Comparison of ENCODE assay signal across 14 cellular contexts in genomic region chr7:3245077-3245476, GRCh38. TPM values are rescaled to one million over a fixed set of nuclear protein-coding genes. Genes with fewer than 3 reads are reported as not detected.
A peak's percentile ranks its signal among the peaks of the same experiment; 100 is the strongest.
DNase-seq lines count a peak whose midpoint lies in the region; TF ChIP-seq lines count a peak whose summit lies in the region.
"Had no signal": no experiment of that assay in that cellular context is flagged by ENCODE, and none has a peak within 500 bp of the region (broad histone marks: within the 10 kb centered on the region; RNA-seq: fewer than 3 reads in every experiment).

No MANE protein-coding gene starts in this region.

- no TSS peak for BruUV-seq in mammary epithelial cell (replicated peaks; lab: Mats Ljungman, UMichigan)

- H3K9ac ChIP-seq in mammary epithelial cell (ENCODE audit: insufficient read depth, low read length) = no peak overlapping the region
- H3K9ac ChIP-seq: BLaER1 treated with 17β-estradiol and CSF1 and Interleukin-3, amounts not matched to agents 10 nM and 100 nM had no signal

- CTCF ChIA-PET in mammary epithelial cell (lab: Charles Lee; ENCODE audit: low non-redundant PET) = interaction anchor here (0.6 kb wide), 1 partner anchor 324 kb away, joined by 4 read pairs; no protein-coding TSS in a partner anchor

- TF ChIP-seq POLR2A in adrenal gland (IDR thresholded peaks at IDR 0.05) (no peak), esophagus squamous epithelium (IDR thresholded peaks at IDR 0.05) (no peak)

- H3K36me3 ChIP-seq in adrenal gland (replicated peaks in 1 of 2) = no peaks in the 10 kb centered on the region
- H3K36me3 ChIP-seq in esophagus squamous epithelium = no peaks in the 10 kb centered on the region
- H3K36me3 ChIP-seq in mammary epithelial cell (ENCODE audit: insufficient read depth, low read length) = no peaks in the 10 kb centered on the region
- H3K36me3 ChIP-seq: BLaER1 treated with 17β-estradiol and CSF1 and Interleukin-3, amounts not matched to agents 10 nM and 100 nM; MG63 had no signal

- H3K4me1 ChIP-seq in adrenal gland (replicated peaks in 1 of 2) (no peaks in the 10 kb centered on the region), esophagus squamous epithelium (peaks cover 0 to 26% (median 6%) of the 10 kb centered on the region in 3 donors), mammary epithelial cell (ENCODE audit: insufficient read depth, low read length) (no peaks in the 10 kb centered on the region)

- peaks cover 4% of the 10 kb centered on the region for H3K36me3 Mint-ChIP-seq in progenitor cell of endocrine pancreas (ENCODE audit: insufficient read depth)
- H3K36me3 Mint-ChIP-seq in T-helper 2 cell treated with Interferon-gamma antibody and Interleukin-4, amounts not matched to agents 5 μg/mL and 100 μg/mL, for 36 hours (ENCODE audit: low read depth) = no peaks in the 10 kb centered on the region

- H3K27ac ChIP-seq in adrenal gland (no peak overlapping the region), esophagus squamous epithelium (peak overlapping the region in 2 of 4 donors; percentile 24 to 37), mammary epithelial cell (ENCODE audit: insufficient read depth, low read depth, low read length) (no peak overlapping the region)
- H3K27ac ChIP-seq: BLaER1 treated with 17β-estradiol and CSF1 and Interleukin-3, amounts not matched to agents 10 nM and 100 nM had no signal

- DNase-seq in amniotic epithelial cell (ENCODE audit: low read depth) (peak; percentile 18), fibroblast of villous mesenchyme (ENCODE audit: low read depth) (peak; percentile 39), progenitor cell of endocrine pancreas (ENCODE audit: low spot score, unreplicated experiment) (no peak), adrenal gland (no peak), esophagus squamous epithelium (lab: John Stamatoyannopoulos, UW) (no peak), mammary epithelial cell (no peak)
- no peak for DNase-seq in T-helper 2 cell treated with Interferon-gamma antibody and Interleukin-4, amounts not matched to agents 5 μg/mL and 100 μg/mL, for 36 hours (ENCODE audit: low spot score)
- DNase-seq: NCI-H1105, NCI-H1694 treated with DMSO at 0.1 percent for 48 hours, NCI-H2171, NCI-H82, SHP77 treated with DMSO at 0.1 percent for 48 hours had no signal

- H3K79me2 ChIP-seq in mammary epithelial cell (ENCODE audit: insufficient read depth, low read length) = no peaks in the 10 kb centered on the region

- H3K4me3 ChIP-seq in fibroblast of villous mesenchyme (ENCODE audit: low read depth, low read length) (no peak overlapping the region), adrenal gland (no peak overlapping the region), esophagus squamous epithelium (no peak overlapping the region), mammary epithelial cell (replicated peaks in 1 of 3; ENCODE audit: insufficient read depth in 1 of 3, low read depth in 2 of 3, low read length in 3 of 3) (no peak overlapping the region)
- H3K4me3 ChIP-seq: BLaER1 treated with 17β-estradiol and CSF1 and Interleukin-3, amounts not matched to agents 10 nM and 100 nM; MG63 had no signal

- H3K4me2 ChIP-seq in mammary epithelial cell (ENCODE audit: insufficient read depth, low read depth, low read length) = no peak overlapping the region
- H3K4me2 ChIP-seq: BLaER1 treated with 17β-estradiol and CSF1 and Interleukin-3, amounts not matched to agents 10 nM and 100 nM had no signal

- H3K27me3 Mint-ChIP-seq in progenitor cell of endocrine pancreas = peaks cover 7% of the 10 kb centered on the region
- peaks cover 2% of the 10 kb centered on the region for H3K27me3 Mint-ChIP-seq in T-helper 2 cell treated with Interferon-gamma antibody and Interleukin-4, amounts not matched to agents 5 μg/mL and 100 μg/mL, for 36 hours (ENCODE audit: low read depth)

- peaks cover 27% of the 10 kb centered on the region for H3K4me1 Mint-ChIP-seq in progenitor cell of endocrine pancreas (ENCODE audit: low read depth)
- no peaks in the 10 kb centered on the region for H3K4me1 Mint-ChIP-seq in T-helper 2 cell treated with Interferon-gamma antibody and Interleukin-4, amounts not matched to agents 5 μg/mL and 100 μg/mL, for 36 hours (ENCODE audit: low read depth)

- H3K27me3 ChIP-seq in adrenal gland = no peaks in the 10 kb centered on the region
- no peaks in the 10 kb centered on the region for H3K27me3 ChIP-seq in esophagus squamous epithelium
- no peaks in the 10 kb centered on the region for H3K27me3 ChIP-seq in mammary epithelial cell (ENCODE audit: insufficient read depth, low read length)
- H3K27me3 ChIP-seq: BLaER1 treated with 17β-estradiol and CSF1 and Interleukin-3, amounts not matched to agents 10 nM and 100 nM; MG63 had no signal

- whole genome bisulfite sequencing in adrenal gland, 4 donors = 51 to 67% (median 61%) methylated on average over 2 of the region's 2 CpGs
- WGBS in esophagus squamous epithelium, 2 donors = 54 to 65% methylated on average over 2 of the region's 2 CpGs
- 82% methylated on average over 2 of the region's 2 CpGs for WGBS in mammary epithelial cell (ENCODE audit: low coverage, missing lambda C conversion rate)

- H3K27ac Mint-ChIP-seq in progenitor cell of endocrine pancreas = peak overlapping the region; percentile 30
- H3K27ac Mint-ChIP-seq in T-helper 2 cell treated with Interferon-gamma antibody and Interleukin-4, amounts not matched to agents 5 μg/mL and 100 μg/mL, for 36 hours = no peak overlapping the region

- intact Hi-C loops in adrenal gland (cut with DNase I) = no loop called here
- intact Hi-C loops in esophagus squamous epithelium (cut with DNase I) = no loop called here
- intact Hi-C loops in mammary epithelial cell (cut with micrococcal nuclease) = no loop called here

- H3K9me3 ChIP-seq in adrenal gland (replicated peaks in 1 of 3) (no peaks in the 10 kb centered on the region), esophagus squamous epithelium (peaks cover 0 to 10% (median 0%) of the 10 kb centered on the region in 3 donors), mammary epithelial cell (replicated peaks; ENCODE audit: insufficient read depth, low read length) (peaks cover 11% of the 10 kb centered on the region)

- H4K20me1 ChIP-seq in mammary epithelial cell (ENCODE audit: insufficient read depth, low read length) = no peaks in the 10 kb centered on the region
- H4K20me1 ChIP-seq: BLaER1 treated with 17β-estradiol and CSF1 and Interleukin-3, amounts not matched to agents 10 nM and 100 nM had no signal

- H3K9me3 Mint-ChIP-seq in progenitor cell of endocrine pancreas (ENCODE audit: low read depth) = peaks cover 8% of the 10 kb centered on the region
- peaks cover 9% of the 10 kb centered on the region for H3K9me3 Mint-ChIP-seq in T-helper 2 cell treated with Interferon-gamma antibody and Interleukin-4, amounts not matched to agents 5 μg/mL and 100 μg/mL, for 36 hours

- dilution Hi-C loops in mammary epithelial cell (cut with HindIII; ENCODE audit: low sequenced_read_pairs) = no loop called here

- in situ Hi-C loops in mammary epithelial cell (cut with MboI; ENCODE audit: low sequenced_read_pairs in 2 of 2) = no loop called here

- TF ChIP-seq CTCF in fibroblast of villous mesenchyme (IDR thresholded peaks at IDR 0.05; ENCODE audit: insufficient read depth, low read depth, low read length) (no peak), progenitor cell of endocrine pancreas (IDR thresholded peaks at IDR 0.05; ENCODE audit: unreplicated experiment) (no peak), adrenal gland (IDR thresholded peaks at IDR 0.05) (no peak), esophagus squamous epithelium (IDR thresholded peaks at IDR 0.05) (no peak), mammary epithelial cell (conservative IDR thresholded peaks at IDR 0.05 in 1 of 2, IDR thresholded peaks at IDR 0.05 in 1 of 2; ENCODE audit: extremely low read depth in 1 of 2, insufficient read depth in 1 of 2, low read depth in 1 of 2, low read length in 2 of 2) (no peak)

- H3K4me3 Mint-ChIP-seq in progenitor cell of endocrine pancreas (ENCODE audit: low read depth) = no peak overlapping the region
- H3K4me3 Mint-ChIP-seq in T-helper 2 cell treated with Interferon-gamma antibody and Interleukin-4, amounts not matched to agents 5 μg/mL and 100 μg/mL, for 36 hours = no peak overlapping the region

- no peak overlapping the region for H2AFZ ChIP-seq in mammary epithelial cell (ENCODE audit: low read depth, low read length)

RNA-seq across cellular contexts. Expression of gene SDK1, which starts 56.0 kb away (rescaled TPM):
- total RNA-seq in fibroblast of villous mesenchyme = 0.43 and 0.64 TPM in 2 replicates
- 37.6 and 39.6 TPM in 2 replicates for total RNA-seq in progenitor cell of endocrine pancreas
- total RNA-seq in adrenal gland = 1 to 10 TPM in 5 of 8 donors, under 1 TPM in 3; 0.50 to 3.6 (median 1.5) TPM
- polyA plus RNA-seq in adrenal gland = 1 to 10 TPM in 2 of 3 donors, under 1 TPM in 1; 0.79 to 1.8 (median 1.5) TPM
- 1 to 10 TPM; 2.0 to 9.3 (median 3.8) TPM for total RNA-seq in esophagus squamous epithelium
- 10 to 100 TPM in 1 of 2 donors, 1 to 10 TPM in 1; 4.0 to 24.5 TPM for total RNA-seq in mammary epithelial cell
- 0.12 TPM for polyA plus RNA-seq in mammary epithelial cell
- polyA minus RNA-seq in mammary epithelial cell = 0.10 TPM

Comparison
In these comparisons a context has a peak if more than half of its experiments do, and no peak if none do; other contexts are left out.
1. DNase-seq: peak in amniotic epithelial cell (single experiment) and fibroblast of villous mesenchyme (single experiment); none in progenitor cell of endocrine pancreas (single experiment), T-helper 2 cell treated with Interferon-gamma antibody and Interleukin-4, amounts not matched to agents 5 μg/mL and 100 μg/mL, for 36 hours (single experiment), adrenal gland (0 of 7), esophagus squamous epithelium (single experiment) and mammary epithelial cell (single experiment).